Comparison of ENCODE assay signal across 1 cellular context in the genomic region with DNA sequence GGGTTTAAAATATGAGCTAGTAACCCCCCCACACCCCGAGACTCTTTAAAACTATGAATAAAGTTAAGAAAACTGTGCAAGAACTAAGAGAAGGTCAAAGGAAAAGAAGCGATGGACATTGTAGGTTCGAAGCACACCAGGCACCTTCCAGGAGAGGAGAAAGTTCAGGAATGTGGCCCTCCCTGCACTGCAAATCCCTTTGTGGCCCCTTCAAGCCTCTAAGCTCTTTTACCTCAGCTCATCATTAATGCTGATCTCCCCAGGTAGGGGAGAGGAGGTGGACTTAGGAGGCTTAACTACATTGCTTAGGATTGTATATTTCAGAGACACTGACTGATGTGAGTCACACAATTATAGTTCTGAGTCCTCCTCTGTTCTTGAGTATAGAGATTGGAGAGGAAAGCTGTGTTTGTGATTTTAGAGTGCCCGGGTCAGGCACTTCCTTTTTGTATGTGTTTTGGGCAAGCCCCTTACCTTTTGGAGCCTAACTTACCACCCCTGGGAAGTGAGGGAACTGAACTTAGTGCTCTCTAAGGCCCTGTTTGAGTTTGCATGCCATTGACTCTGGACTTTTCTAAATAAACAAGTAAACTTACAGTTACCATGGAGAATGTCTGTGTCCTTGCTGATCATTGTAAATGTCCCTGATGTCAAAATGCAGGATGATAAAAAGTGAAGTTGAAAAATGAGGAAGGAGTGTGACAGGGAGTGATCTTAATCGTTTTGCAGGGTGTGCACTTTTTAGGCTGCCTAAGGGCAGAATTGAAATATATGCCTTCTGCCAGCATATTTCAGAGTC.
TF ChIP-seq lines count a peak whose summit lies in the region.

No MANE protein-coding gene starts in this region.

TF ChIP-seq in SK-N-SH treated with all-trans-retinoic acid at 6 μM for 48 hours, 23 proteins besides CTCF, POLR2A, EP300 and RAD21 (continued from another document):
- TF ChIP-seq, protein P1, sequence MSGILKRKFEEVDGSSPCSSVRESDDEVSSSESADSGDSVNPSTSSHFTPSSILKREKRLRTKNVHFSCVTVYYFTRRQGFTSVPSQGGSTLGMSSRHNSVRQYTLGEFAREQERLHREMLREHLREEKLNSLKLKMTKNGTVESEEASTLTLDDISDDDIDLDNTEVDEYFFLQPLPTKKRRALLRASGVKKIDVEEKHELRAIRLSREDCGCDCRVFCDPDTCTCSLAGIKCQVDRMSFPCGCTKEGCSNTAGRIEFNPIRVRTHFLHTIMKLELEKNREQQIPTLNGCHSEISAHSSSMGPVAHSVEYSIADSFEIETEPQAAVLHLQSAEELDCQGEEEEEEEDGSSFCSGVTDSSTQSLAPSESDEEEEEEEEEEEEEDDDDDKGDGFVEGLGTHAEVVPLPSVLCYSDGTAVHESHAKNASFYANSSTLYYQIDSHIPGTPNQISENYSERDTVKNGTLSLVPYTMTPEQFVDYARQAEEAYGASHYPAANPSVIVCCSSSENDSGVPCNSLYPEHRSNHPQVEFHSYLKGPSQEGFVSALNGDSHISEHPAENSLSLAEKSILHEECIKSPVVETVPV (CRISPR knock-in tag; IDR thresholded peaks at IDR 0.05): no peak
- TF ChIP-seq ZNF70 (CRISPR knock-in tag; IDR thresholded peaks at IDR 0.05) (no peak), ZFP3 (CRISPR knock-in tag; IDR thresholded peaks at IDR 0.05) (no peak), TOX (CRISPR knock-in tag; IDR thresholded peaks at IDR 0.05; ENCODE audit: borderline replicate concordance) (no peak), ZNF8 (CRISPR knock-in tag; IDR thresholded peaks at IDR 0.05) (no peak), ZNF565 (CRISPR knock-in tag; conservative IDR thresholded peaks at IDR 0.05; ENCODE audit: low read depth) (no peak), ZFP30 (CRISPR knock-in tag; IDR thresholded peaks at IDR 0.05) (no peak), RARB (CRISPR knock-in tag; IDR thresholded peaks at IDR 0.05) (no peak), TCF4 (CRISPR knock-in tag; IDR thresholded peaks at IDR 0.05; ENCODE audit: borderline replicate concordance) (no peak), GLIS3 (CRISPR knock-in tag; IDR thresholded peaks at IDR 0.05) (no peak)
- TF ChIP-seq, protein P2, sequence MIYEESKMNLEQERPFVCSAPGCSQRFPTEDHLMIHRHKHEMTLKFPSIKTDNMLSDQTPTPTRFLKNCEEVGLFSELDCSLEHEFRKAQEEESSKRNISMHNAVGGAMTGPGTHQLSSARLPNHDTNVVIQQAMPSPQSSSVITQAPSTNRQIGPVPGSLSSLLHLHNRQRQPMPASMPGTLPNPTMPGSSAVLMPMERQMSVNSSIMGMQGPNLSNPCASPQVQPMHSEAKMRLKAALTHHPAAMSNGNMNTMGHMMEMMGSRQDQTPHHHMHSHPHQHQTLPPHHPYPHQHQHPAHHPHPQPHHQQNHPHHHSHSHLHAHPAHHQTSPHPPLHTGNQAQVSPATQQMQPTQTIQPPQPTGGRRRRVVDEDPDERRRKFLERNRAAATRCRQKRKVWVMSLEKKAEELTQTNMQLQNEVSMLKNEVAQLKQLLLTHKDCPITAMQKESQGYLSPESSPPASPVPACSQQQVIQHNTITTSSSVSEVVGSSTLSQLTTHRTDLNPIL (CRISPR knock-in tag; IDR thresholded peaks at IDR 0.05; ENCODE audit: low read depth): no peak
- TF ChIP-seq, protein P3, sequence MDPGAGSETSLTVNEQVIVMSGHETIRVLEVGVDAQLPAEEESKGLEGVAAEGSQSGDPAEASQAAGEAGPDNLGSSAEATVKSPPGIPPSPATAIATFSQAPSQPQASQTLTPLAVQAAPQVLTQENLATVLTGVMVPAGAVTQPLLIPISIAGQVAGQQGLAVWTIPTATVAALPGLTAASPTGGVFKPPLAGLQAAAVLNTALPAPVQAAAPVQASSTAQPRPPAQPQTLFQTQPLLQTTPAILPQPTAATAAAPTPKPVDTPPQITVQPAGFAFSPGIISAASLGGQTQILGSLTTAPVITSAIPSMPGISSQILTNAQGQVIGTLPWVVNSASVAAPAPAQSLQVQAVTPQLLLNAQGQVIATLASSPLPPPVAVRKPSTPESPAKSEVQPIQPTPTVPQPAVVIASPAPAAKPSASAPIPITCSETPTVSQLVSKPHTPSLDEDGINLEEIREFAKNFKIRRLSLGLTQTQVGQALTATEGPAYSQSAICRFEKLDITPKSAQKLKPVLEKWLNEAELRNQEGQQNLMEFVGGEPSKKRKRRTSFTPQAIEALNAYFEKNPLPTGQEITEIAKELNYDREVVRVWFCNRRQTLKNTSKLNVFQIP (CRISPR knock-in tag; IDR thresholded peaks at IDR 0.05; ENCODE audit: borderline replicate concordance, low read depth): no peak
